Comparison of ENCODE assay signal across 1 cellular context in the genomic region with DNA sequence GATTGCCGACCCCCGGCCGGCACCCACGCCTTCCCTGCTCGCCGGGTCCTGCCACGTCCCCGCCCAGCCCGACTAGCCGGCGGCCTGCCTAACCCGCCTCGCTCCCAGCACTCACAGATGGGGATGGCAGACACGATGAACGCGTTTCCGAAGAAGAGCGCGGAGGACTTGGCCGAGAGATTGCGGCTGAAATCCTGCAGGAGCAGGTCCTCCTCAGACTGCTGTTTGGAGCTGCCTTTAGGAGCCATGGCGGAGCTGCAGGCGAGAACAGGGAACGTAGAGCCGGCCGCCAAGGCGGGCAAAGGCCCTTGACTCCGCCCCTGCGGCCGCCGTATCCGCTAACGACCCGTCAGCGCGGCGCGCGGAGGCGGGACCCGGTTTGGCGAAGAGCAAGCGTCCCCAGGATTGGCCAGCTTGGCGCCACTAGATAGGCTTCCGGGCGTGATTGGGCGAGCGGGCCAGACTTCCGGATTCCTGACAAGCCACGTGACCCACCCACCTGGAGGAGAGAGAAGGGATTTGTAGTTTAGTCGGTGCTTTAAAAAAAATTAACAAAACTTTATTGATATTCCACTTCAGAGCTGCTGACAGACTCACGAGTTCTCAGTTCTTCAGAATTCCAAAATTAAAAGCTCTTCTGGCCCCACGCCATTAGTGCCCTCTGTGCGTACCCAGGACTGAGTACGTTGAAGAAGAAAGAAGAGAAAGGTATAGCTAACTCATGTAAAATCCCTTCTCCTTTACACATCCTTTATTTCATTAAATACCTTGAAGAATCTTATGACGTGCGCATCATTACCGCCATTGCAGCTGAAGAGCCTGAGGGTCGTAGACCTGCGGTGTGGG.
TF ChIP-seq lines count a peak whose summit lies in the region.

Gene SSR3 (minus strand): TSS at position 276 of the 846 bp plus-strand sequence. CDS start 28 bp downstream, at position 248.

TF ChIP-seq in HEK293, 187 proteins besides CTCF, POLR2A, EP300 and RAD21 (continued from another document and continues in another):
- TF ChIP-seq, protein P1, sequence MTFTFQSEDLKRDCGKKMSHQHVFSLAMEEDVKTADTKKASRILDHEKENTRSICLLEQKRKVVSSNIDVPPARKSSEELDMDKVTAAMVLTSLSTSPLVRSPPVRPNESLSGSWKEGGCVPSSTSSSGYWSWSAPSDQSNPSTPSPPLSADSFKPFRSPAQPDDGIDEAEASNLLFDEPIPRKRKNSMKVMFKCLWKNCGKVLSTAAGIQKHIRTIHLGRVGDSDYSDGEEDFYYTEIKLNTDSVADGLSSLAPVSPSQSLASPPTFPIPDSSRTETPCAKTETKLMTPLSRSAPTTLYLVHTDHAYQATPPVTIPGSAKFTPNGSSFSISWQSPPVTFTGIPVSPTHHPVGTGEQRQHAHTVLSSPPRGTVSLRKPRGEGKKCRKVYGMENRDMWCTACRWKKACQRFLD (tag by site-specific recombination; IDR thresholded peaks at IDR 0.05) = no peak
- TF ChIP-seq, protein P2, sequence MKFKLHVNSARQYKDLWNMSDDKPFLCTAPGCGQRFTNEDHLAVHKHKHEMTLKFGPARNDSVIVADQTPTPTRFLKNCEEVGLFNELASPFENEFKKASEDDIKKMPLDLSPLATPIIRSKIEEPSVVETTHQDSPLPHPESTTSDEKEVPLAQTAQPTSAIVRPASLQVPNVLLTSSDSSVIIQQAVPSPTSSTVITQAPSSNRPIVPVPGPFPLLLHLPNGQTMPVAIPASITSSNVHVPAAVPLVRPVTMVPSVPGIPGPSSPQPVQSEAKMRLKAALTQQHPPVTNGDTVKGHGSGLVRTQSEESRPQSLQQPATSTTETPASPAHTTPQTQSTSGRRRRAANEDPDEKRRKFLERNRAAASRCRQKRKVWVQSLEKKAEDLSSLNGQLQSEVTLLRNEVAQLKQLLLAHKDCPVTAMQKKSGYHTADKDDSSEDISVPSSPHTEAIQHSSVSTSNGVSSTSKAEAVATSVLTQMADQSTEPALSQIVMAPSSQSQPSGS (tag by site-specific recombination; IDR thresholded peaks at IDR 0.05; ENCODE audit: low read depth) = no peak
- TF ChIP-seq, protein P3, sequence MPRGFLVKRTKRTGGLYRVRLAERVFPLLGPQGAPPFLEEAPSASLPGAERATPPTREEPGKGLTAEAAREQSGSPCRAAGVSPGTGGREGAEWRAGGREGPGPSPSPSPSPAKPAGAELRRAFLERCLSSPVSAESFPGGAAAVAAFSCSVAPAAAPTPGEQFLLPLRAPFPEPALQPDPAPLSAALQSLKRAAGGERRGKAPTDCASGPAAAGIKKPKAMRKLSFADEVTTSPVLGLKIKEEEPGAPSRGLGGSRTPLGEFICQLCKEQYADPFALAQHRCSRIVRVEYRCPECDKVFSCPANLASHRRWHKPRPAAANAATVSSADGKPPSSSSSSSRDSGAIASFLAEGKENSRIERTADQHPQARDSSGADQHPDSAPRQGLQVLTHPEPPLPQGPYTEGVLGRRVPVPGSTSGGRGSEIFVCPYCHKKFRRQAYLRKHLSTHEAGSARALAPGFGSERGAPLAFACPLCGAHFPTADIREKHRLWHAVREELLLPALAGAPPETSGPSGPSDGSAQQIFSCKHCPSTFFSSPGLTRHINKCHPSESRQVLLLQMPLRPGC (tag by site-specific recombination; IDR thresholded peaks at IDR 0.05) = peak; percentile 50; the same call in 1 of the 2 replicates
- TF ChIP-seq ZNF26 (tag by site-specific recombination; IDR thresholded peaks at IDR 0.05) (no peak), SP2 (tag by site-specific recombination; IDR thresholded peaks at IDR 0.05) (peak; percentile 94), ZFHX2 (tag by site-specific recombination; conservative IDR thresholded peaks at IDR 0.05) (peak; percentile 93), TCF7L2 (IDR thresholded peaks at IDR 0.05; ENCODE audit: borderline replicate concordance, low read depth, low read length) (peak; percentile 58; the same call in 1 of the 2 replicates), ZNF701 (tag by site-specific recombination; IDR thresholded peaks at IDR 0.05) (no peak), ZNF132 (tag by site-specific recombination; IDR thresholded peaks at IDR 0.05; ENCODE audit: borderline replicate concordance) (no peak), RBAK (tag by site-specific recombination; IDR thresholded peaks at IDR 0.05) (no peak), KLF10 (tag by site-specific recombination; IDR thresholded peaks at IDR 0.05) (peak; percentile 33; the same call in 1 of the 2 replicates), ZNF626 (tag by site-specific recombination; IDR thresholded peaks at IDR 0.05) (no peak), ZNF311 (tag by site-specific recombination; IDR thresholded peaks at IDR 0.05; ENCODE audit: borderline replicate concordance) (no peak), HOXC10 (CRISPR knock-in tag; IDR thresholded peaks at IDR 0.05) (no peak), ZNF146 (tag by site-specific recombination; IDR thresholded peaks at IDR 0.05) (no peak), ZNF518A (tag by site-specific recombination; conservative IDR thresholded peaks at IDR 0.05; ENCODE audit: low read depth) (peak; percentile 78), TRIM28 (IDR thresholded peaks at IDR 0.05; ENCODE audit: borderline replicate concordance, low read length) (no peak), REPIN1 (tag by site-specific recombination; IDR thresholded peaks at IDR 0.05; ENCODE audit: low read depth) (no peak), ZNF707 (tag by site-specific recombination; IDR thresholded peaks at IDR 0.05) (no peak), GLIS1 (tag by site-specific recombination; IDR thresholded peaks at IDR 0.05) (no peak), ZNF529 (tag by site-specific recombination; IDR thresholded peaks at IDR 0.05; ENCODE audit: insufficient replicate concordance) (no peak), ZBTB20 (tag by site-specific recombination; IDR thresholded peaks at IDR 0.05) (0 out of 2 replicates have a peak, but pooled peaks have one; percentile 20), ZNF510 (tag by site-specific recombination; IDR thresholded peaks at IDR 0.05; ENCODE audit: insufficient replicate concordance) (no peak), ZBTB48 (tag by site-specific recombination; IDR thresholded peaks at IDR 0.05) (no peak), ZNF423 (tag by site-specific recombination; IDR thresholded peaks at IDR 0.05) (no peak), ZNF654 (tag by site-specific recombination; IDR thresholded peaks at IDR 0.05; ENCODE audit: low read depth) (no peak), ZNF157 (tag by site-specific recombination; IDR thresholded peaks at IDR 0.05) (no peak), ZNF488 (tag by site-specific recombination; IDR thresholded peaks at IDR 0.05) (no peak), SETDB1 (IDR thresholded peaks at IDR 0.05; ENCODE audit: insufficient read length, low read length) (no peak), GLI2 (tag by site-specific recombination; IDR thresholded peaks at IDR 0.05; ENCODE audit: borderline replicate concordance, low read depth) (no peak), ZNF341 (tag by site-specific recombination; IDR thresholded peaks at IDR 0.05; ENCODE audit: low read depth) (no peak), ZNF37A (tag by site-specific recombination; IDR thresholded peaks at IDR 0.05) (no peak), ZNF837 (tag by site-specific recombination; IDR thresholded peaks at IDR 0.05) (no peak), ZNF239 (tag by site-specific recombination; IDR thresholded peaks at IDR 0.05) (no peak), MYNN (tag by site-specific recombination; IDR thresholded peaks at IDR 0.05; ENCODE audit: borderline replicate concordance) (peak; percentile 74), ZNF280C (tag by site-specific recombination; IDR thresholded peaks at IDR 0.05) (no peak), ZNF549 (tag by site-specific recombination; IDR thresholded peaks at IDR 0.05) (no peak)
- TF ChIP-seq, protein P4, sequence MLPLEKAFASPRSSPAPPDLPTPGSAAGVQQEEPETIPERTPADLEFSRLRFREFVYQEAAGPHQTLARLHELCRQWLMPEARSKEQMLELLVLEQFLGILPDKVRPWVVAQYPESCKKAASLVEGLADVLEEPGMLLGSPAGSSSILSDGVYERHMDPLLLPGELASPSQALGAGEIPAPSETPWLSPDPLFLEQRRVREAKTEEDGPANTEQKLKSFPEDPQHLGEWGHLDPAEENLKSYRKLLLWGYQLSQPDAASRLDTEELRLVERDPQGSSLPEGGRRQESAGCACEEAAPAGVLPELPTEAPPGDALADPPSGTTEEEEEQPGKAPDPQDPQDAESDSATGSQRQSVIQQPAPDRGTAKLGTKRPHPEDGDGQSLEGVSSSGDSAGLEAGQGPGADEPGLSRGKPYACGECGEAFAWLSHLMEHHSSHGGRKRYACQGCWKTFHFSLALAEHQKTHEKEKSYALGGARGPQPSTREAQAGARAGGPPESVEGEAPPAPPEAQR (tag by site-specific recombination; IDR thresholded peaks at IDR 0.05) = no peak
- TF ChIP-seq, protein P5, sequence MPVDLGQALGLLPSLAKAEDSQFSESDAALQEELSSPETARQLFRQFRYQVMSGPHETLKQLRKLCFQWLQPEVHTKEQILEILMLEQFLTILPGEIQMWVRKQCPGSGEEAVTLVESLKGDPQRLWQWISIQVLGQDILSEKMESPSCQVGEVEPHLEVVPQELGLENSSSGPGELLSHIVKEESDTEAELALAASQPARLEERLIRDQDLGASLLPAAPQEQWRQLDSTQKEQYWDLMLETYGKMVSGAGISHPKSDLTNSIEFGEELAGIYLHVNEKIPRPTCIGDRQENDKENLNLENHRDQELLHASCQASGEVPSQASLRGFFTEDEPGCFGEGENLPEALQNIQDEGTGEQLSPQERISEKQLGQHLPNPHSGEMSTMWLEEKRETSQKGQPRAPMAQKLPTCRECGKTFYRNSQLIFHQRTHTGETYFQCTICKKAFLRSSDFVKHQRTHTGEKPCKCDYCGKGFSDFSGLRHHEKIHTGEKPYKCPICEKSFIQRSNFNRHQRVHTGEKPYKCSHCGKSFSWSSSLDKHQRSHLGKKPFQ (tag by site-specific recombination; IDR thresholded peaks at IDR 0.05) = no peak
